ENCODE assay signal across 8 cellular contexts in genomic region chr19:15280048-15280725, GRCh38. TPM values are rescaled to one million over a fixed set of nuclear protein-coding genes. Genes with fewer than 3 reads are reported as not detected.
DNase-seq lines count a peak whose midpoint lies in the region; ATAC-seq and TF ChIP-seq lines count a peak whose summit lies in the region.

No MANE protein-coding gene starts in this region.

- peak overlapping the region; percentile 61 to 84 (median 67) for H3K27ac Mint-ChIP-seq in CD8-positive, alpha-beta memory T cell
- H3K27ac Mint-ChIP-seq in T-helper 17 cell = peak overlapping the region; percentile 94

- H3K9me3 ChIP-seq in CD8-positive, alpha-beta memory T cell (ENCODE audit: low read length) = no peaks in the 10 kb centered on the region
- H3K9me3 ChIP-seq in T-helper 17 cell (ENCODE audit: control insufficient read depth, low read length, poor library complexity, severe bottlenecking) (no peaks in the 10 kb centered on the region), heart right ventricle (no peaks in the 10 kb centered on the region), sigmoid colon (no peaks in the 10 kb centered on the region)

- ATAC-seq in T-helper 17 cell = peak; percentile 9
- peak in 7 of 8 donors; percentile 32 to 90 (median 45) for ATAC-seq in heart right ventricle
- no peak for ATAC-seq in HG03139 (IDR thresholded peaks at IDR 0.05; ENCODE audit: unreplicated experiment)
- no peak for ATAC-seq in HG02763 (IDR thresholded peaks at IDR 0.05; ENCODE audit: unreplicated experiment)

- H3K4me1 ChIP-seq in CD8-positive, alpha-beta memory T cell (ENCODE audit: insufficient read depth, low read length) = peaks cover 83% of the 10 kb centered on the region
- H3K4me1 ChIP-seq in heart right ventricle = peaks cover 72 to 100% (median 100%) of the 10 kb centered on the region in 9 donors
- peaks cover 0 to 100% (median 99%) of the 10 kb centered on the region in 4 donors for H3K4me1 ChIP-seq in sigmoid colon

- WGBS in heart right ventricle, 2 donors = 36 to 37% methylated on average over 6 of the region's 6 CpGs
- 63 to 74% methylated on average over 6 of the region's 6 CpGs for WGBS in sigmoid colon, 2 donors

- H3K27me3 Mint-ChIP-seq in CD8-positive, alpha-beta memory T cell = no peaks in the 10 kb centered on the region
- H3K27me3 Mint-ChIP-seq in T-helper 17 cell = no peaks in the 10 kb centered on the region

- H3K27me3 ChIP-seq in CD8-positive, alpha-beta memory T cell (ENCODE audit: insufficient read depth, low read length, poor library complexity, severe bottlenecking) = no peaks in the 10 kb centered on the region
- H3K27me3 ChIP-seq in heart right ventricle (no peaks in the 10 kb centered on the region), sigmoid colon (no peaks in the 10 kb centered on the region)

- H3K36me3 ChIP-seq in CD8-positive, alpha-beta memory T cell (ENCODE audit: insufficient read depth, low read length) = no peaks in the 10 kb centered on the region
- H3K36me3 ChIP-seq in heart right ventricle = no peaks in the 10 kb centered on the region
- no peaks in the 10 kb centered on the region for H3K36me3 ChIP-seq in sigmoid colon

- no peak for TF ChIP-seq EP300 in sigmoid colon (IDR thresholded peaks at IDR 0.05)

- DNase-seq in CD8-positive, alpha-beta memory T cell = no peak
- DNase-seq in T-helper 17 cell (no peak), heart right ventricle (peak in 1 of 2 donors; percentile 61), sigmoid colon (no peak), NCI-H2196 treated with DMSO at 0.1 percent for 48 hours (lab: John Stamatoyannopoulos, UW; ENCODE audit: unreplicated experiment) (no peak), activated gamma-delta T cell (lab: John Stamatoyannopoulos, UW) (no peak)

- H3K9me3 Mint-ChIP-seq in CD8-positive, alpha-beta memory T cell = no peaks in the 10 kb centered on the region

- intact Hi-C loops in heart right ventricle (cut with DNase I) (loop anchor here in 3 of 10 donors (2.0 to 5.0 kb wide), 4 partner anchors 13 to 52 kb away; partner anchors contain the start of gene BRD4 (in 1 of the 3)), sigmoid colon (cut with DNase I) (loop anchor here (2.0 kb wide), 1 partner anchor 17 kb away; no protein-coding TSS in a partner anchor)

- POLR2A ChIA-PET in CD8-positive, alpha-beta memory T cell (lab: Charles Lee) = no interaction called here

- peak overlapping the region in 6 of 7 donors; percentile 21 to 78 (median 37) for H3K4me3 Mint-ChIP-seq in CD8-positive, alpha-beta memory T cell
- H3K4me3 Mint-ChIP-seq in T-helper 17 cell = peak overlapping the region; percentile 75

- H3K27ac ChIP-seq in CD8-positive, alpha-beta memory T cell (ENCODE audit: low read depth, low read length) = no peak overlapping the region
- H3K27ac ChIP-seq in heart right ventricle (peak overlapping the region in 9 of 10 donors; percentile 11 to 81 (median 62)), sigmoid colon (peak overlapping the region; percentile 47 to 78 (median 76))

- H3K4me3 ChIP-seq in CD8-positive, alpha-beta memory T cell (ENCODE audit: low read length) = no peak overlapping the region
- H3K4me3 ChIP-seq in heart right ventricle (no peak overlapping the region), sigmoid colon (no peak overlapping the region)

- TF ChIP-seq CTCF in heart right ventricle (IDR thresholded peaks at IDR 0.05) (no peak), sigmoid colon (IDR thresholded peaks at IDR 0.05) (no peak)

- peaks cover 88 to 98% (median 98%) of the 10 kb centered on the region in 3 donors for H3K4me1 Mint-ChIP-seq in CD8-positive, alpha-beta memory T cell
- H3K4me1 Mint-ChIP-seq in T-helper 17 cell = peaks cover 64% of the 10 kb centered on the region

- CTCF ChIA-PET in CD8-positive, alpha-beta memory T cell (lab: Charles Lee) = interaction anchor here (0.7 kb wide), 1 partner anchor 9 kb away, joined by 3 read pairs; no protein-coding TSS in a partner anchor

- H3K36me3 Mint-ChIP-seq in CD8-positive, alpha-beta memory T cell = peaks cover 0 to 5% (median 0%) of the 10 kb centered on the region in 3 donors
- no peaks in the 10 kb centered on the region for H3K36me3 Mint-ChIP-seq in T-helper 17 cell (ENCODE audit: low read depth)

- no peak for TF ChIP-seq POLR2A in sigmoid colon (IDR thresholded peaks at IDR 0.05)

RNA-seq across cellular contexts. Expression of gene EPHX3, which starts 47.9 kb away (rescaled TPM):
- not detected for total RNA-seq in CD8-positive, alpha-beta memory T cell
- not detected for polyA plus RNA-seq in CD8-positive, alpha-beta memory T cell
- total RNA-seq in T-helper 17 cell (not detected), heart right ventricle (under 1 TPM in 5 of 10 donors, not detected in 5; 0.15 to 0.32 (median 0.17) TPM), sigmoid colon (not detected)
- polyA plus RNA-seq in heart right ventricle (under 1 TPM in 1 of 2 donors, not detected in 1; 0.20 TPM), sigmoid colon (under 1 TPM in 2 of 3 donors, not detected in 1; 0.46 to 0.73 TPM)

RNA-seq across cellular contexts. Expression of gene BRD4, which starts 52.2 kb away (rescaled TPM):
- total RNA-seq in CD8-positive, alpha-beta memory T cell = 100 to 1,000 TPM; 101 to 109 TPM
- 35.3 TPM for polyA plus RNA-seq in CD8-positive, alpha-beta memory T cell
- total RNA-seq in T-helper 17 cell (100 to 1,000 TPM; 120 to 123 TPM), heart right ventricle (10 to 100 TPM; 51.6 to 85.1 (median 54.7) TPM), sigmoid colon (10 to 100 TPM; 15.0 to 43.8 (median 21.4) TPM)
- polyA plus RNA-seq in heart right ventricle (10 to 100 TPM; 31.2 to 34.8 TPM), sigmoid colon (10 to 100 TPM in 2 of 3 donors, 1 to 10 TPM in 1; 9.0 to 42.1 (median 13.6) TPM)

Comparison
In these comparisons a context has a peak if more than half of its experiments do, and no peak if none do; other contexts are left out.
1. ATAC-seq: peak in T-helper 17 cell (single experiment) and heart right ventricle (7 of 8); none in HG03139 (single experiment) and HG02763 (single experiment).